16 cellular contexts compared by ENCODE assay signal in the genomic region with DNA sequence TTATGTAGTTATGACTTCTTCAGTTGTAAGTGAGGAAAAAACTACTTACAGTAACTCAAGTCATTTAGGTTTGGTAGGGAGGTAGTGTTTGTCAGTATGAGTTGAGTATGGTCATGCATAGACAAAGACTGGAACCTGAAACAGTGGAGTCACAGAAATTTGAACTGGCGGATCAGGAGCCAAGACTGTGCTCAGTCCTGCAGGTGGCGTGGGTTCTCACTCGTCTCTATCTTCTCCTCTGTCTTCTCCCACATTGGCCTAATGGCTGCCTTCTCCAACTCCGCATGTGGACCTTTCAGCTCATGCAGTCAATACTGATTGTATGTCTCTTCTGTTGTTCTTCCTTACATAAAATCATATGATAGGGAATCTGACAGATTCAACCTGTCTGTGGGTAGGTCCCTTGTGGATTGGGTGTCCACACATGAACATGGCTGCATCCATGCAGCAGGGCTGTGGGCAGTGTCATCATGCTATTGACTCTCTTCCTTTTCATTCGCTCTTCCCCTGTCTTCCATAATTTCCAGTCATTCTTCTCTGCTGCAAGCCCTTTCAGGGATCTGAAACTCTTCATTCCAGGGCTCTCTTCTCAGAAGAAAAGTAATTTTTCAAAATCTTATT.
DNase-seq lines count a peak whose midpoint lies in the region; ATAC-seq and TF ChIP-seq lines count a peak whose summit lies in the region.
"Had no signal": no experiment of that assay in that cellular context is flagged by ENCODE, and none has a peak within 500 bp of the region (broad histone marks: within the 10 kb centered on the region; RNA-seq: fewer than 3 reads in every experiment).

No MANE protein-coding gene starts in this region.

- ATAC-seq in WTC11: peak; percentile 74
- ATAC-seq in stimulated activated naive CD8-positive, alpha-beta T cell treated with anti-CD3 and anti-CD28 coated beads, Interleukin-15, Interleukin-2, amounts not matched to agents 100 U/mL and 50 U/mL, for 24 hours: peak; percentile 43
- ATAC-seq in GM18909 (IDR thresholded peaks at IDR 0.05; ENCODE audit: poor library complexity, unreplicated experiment): no peak

- TF ChIP-seq CTCF in WTC11 (IDR thresholded peaks at IDR 0.05) (no peak), left ventricle myocardium inferior (IDR thresholded peaks at IDR 0.05; ENCODE audit: borderline replicate concordance) (no peak)

- H3K27me3 Mint-ChIP-seq in WTC11 (ENCODE audit: low read depth): no peaks in the 10 kb centered on the region

- H3K27ac Mint-ChIP-seq in WTC11: no peak overlapping the region

- no peaks in the 10 kb centered on the region for H3K4me1 ChIP-seq in left ventricle myocardium inferior
- H3K4me1 ChIP-seq: BLaER1 treated with 17β-estradiol and CSF1 and Interleukin-3, amounts not matched to agents 10 nM and 100 nM; esophagus squamous epithelium had no signal

- H3K4me3 ChIP-seq in left ventricle myocardium inferior: no peak overlapping the region
- H3K4me3 ChIP-seq: BLaER1 treated with 17β-estradiol and CSF1 and Interleukin-3, amounts not matched to agents 10 nM and 100 nM; esophagus squamous epithelium; hepatocyte had no signal

- in situ Hi-C loops in KBM-7 (cut with MboI; ENCODE audit: low pct_unique_long_range_greater_than_20kb, low sequenced_read_pairs): no loop called here

- POLR2A ChIA-PET in WTC11 (lab: Charles Lee): no interaction called here

- H3K4me1 Mint-ChIP-seq in WTC11: no peaks in the 10 kb centered on the region

- H3K27ac ChIP-seq in left ventricle myocardium inferior (replicated peaks): no peak overlapping the region
- H3K27ac ChIP-seq: BLaER1 treated with 17β-estradiol and CSF1 and Interleukin-3, amounts not matched to agents 10 nM and 100 nM; esophagus squamous epithelium; hepatocyte had no signal

- CTCF ChIA-PET in WTC11 (lab: Charles Lee): no interaction called here

- peaks cover 7% of the 10 kb centered on the region for H3K9me3 Mint-ChIP-seq in WTC11

- H3K36me3 ChIP-seq in left ventricle myocardium inferior: no peaks in the 10 kb centered on the region
- H3K36me3 ChIP-seq: BLaER1 treated with 17β-estradiol and CSF1 and Interleukin-3, amounts not matched to agents 10 nM and 100 nM; esophagus squamous epithelium had no signal

- intact Hi-C loops in left ventricle myocardium inferior (cut with micrococcal nuclease): no loop called here

- DNase-seq in stimulated activated CD4-positive, alpha-beta T cell treated with anti-CD3 and anti-CD28 coated beads, Interleukin-15, amount 100 ng/mL, for 24 hours: peak; percentile 22
- DNase-seq in stimulated activated CD4-positive, alpha-beta T cell treated with anti-CD3 and anti-CD28 coated beads, Interleukin-2, amount 100 ng/mL, for 24 hours: no peak
- DNase-seq in KBM-7 (peak; percentile 41), WTC11 (ENCODE audit: low spot score) (no peak), left ventricle myocardium inferior (no peak), hypothalamus (lab: John Stamatoyannopoulos, UW) (no peak)
- DNase-seq in stimulated activated naive CD8-positive, alpha-beta T cell treated with anti-CD3 and anti-CD28 coated beads, Interleukin-15, Interleukin-2, amounts not matched to agents 100 U/mL and 50 U/mL, for 24 hours: no peak
- DNase-seq: esophagus squamous epithelium, HCEC 1CT, NCI-H1048, NCI-H774, occipital lobe, SHP77 treated with DMSO at 0.1 percent for 48 hours had no signal

- no peaks in the 10 kb centered on the region for H3K9me3 ChIP-seq in left ventricle myocardium inferior (replicated peaks)
- H3K9me3 ChIP-seq: esophagus squamous epithelium had no signal

- no peak overlapping the region for H3K4me3 Mint-ChIP-seq in WTC11

- no peaks in the 10 kb centered on the region for H3K27me3 ChIP-seq in left ventricle myocardium inferior (ENCODE audit: low read depth)
- H3K27me3 ChIP-seq: BLaER1 treated with 17β-estradiol and CSF1 and Interleukin-3, amounts not matched to agents 10 nM and 100 nM; esophagus squamous epithelium; hepatocyte had no signal

- no peaks in the 10 kb centered on the region for H3K36me3 Mint-ChIP-seq in WTC11

TF ChIP-seq in WTC11, 78 proteins besides CTCF, POLR2A, EP300 and RAD21:
- TF ChIP-seq, protein P1, sequence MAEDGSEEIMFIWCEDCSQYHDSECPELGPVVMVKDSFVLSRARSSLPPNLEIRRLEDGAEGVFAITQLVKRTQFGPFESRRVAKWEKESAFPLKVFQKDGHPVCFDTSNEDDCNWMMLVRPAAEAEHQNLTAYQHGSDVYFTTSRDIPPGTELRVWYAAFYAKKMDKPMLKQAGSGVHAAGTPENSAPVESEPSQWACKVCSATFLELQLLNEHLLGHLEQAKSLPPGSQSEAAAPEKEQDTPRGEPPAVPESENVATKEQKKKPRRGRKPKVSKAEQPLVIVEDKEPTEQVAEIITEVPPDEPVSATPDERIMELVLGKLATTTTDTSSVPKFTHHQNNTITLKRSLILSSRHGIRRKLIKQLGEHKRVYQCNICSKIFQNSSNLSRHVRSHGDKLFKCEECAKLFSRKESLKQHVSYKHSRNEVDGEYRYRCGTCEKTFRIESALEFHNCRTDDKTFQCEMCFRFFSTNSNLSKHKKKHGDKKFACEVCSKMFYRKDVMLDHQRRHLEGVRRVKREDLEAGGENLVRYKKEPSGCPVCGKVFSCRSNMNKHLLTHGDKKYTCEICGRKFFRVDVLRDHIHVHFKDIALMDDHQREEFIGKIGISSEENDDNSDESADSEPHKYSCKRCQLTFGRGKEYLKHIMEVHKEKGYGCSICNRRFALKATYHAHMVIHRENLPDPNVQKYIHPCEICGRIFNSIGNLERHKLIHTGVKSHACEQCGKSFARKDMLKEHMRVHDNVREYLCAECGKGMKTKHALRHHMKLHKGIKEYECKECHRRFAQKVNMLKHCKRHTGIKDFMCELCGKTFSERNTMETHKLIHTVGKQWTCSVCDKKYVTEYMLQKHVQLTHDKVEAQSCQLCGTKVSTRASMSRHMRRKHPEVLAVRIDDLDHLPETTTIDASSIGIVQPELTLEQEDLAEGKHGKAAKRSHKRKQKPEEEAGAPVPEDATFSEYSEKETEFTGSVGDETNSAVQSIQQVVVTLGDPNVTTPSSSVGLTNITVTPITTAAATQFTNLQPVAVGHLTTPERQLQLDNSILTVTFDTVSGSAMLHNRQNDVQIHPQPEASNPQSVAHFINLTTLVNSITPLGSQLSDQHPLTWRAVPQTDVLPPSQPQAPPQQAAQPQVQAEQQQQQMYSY (CRISPR knock-in tag; IDR thresholded peaks at IDR 0.05): no peak
- TF ChIP-seq, protein P2, sequence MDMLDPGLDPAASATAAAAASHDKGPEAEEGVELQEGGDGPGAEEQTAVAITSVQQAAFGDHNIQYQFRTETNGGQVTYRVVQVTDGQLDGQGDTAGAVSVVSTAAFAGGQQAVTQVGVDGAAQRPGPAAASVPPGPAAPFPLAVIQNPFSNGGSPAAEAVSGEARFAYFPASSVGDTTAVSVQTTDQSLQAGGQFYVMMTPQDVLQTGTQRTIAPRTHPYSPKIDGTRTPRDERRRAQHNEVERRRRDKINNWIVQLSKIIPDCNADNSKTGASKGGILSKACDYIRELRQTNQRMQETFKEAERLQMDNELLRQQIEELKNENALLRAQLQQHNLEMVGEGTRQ (CRISPR knock-in tag; IDR thresholded peaks at IDR 0.05): no peak
- no peak for TF ChIP-seq JAZF1 (CRISPR knock-in tag; IDR thresholded peaks at IDR 0.05)

Comparison
In these comparisons a context has a peak if more than half of its experiments do, and no peak if none do; other contexts are left out.
1. DNase-seq: peak in stimulated activated CD4-positive, alpha-beta T cell treated with anti-CD3 and anti-CD28 coated beads, Interleukin-15, amount 100 ng/mL, for 24 hours (single experiment) and KBM-7 (single experiment); none in stimulated activated CD4-positive, alpha-beta T cell treated with anti-CD3 and anti-CD28 coated beads, Interleukin-2, amount 100 ng/mL, for 24 hours (0 of 2), WTC11 (single experiment), stimulated activated naive CD8-positive, alpha-beta T cell treated with anti-CD3 and anti-CD28 coated beads, Interleukin-15, Interleukin-2, amounts not matched to agents 100 U/mL and 50 U/mL, for 24 hours (single experiment), left ventricle myocardium inferior (single experiment) and hypothalamus (0 of 51).